ENCODE assay signal across 17 cellular contexts in genomic region chr16:68259007-68259406, GRCh38. TPM values are rescaled to one million over a fixed set of nuclear protein-coding genes. Genes with fewer than 3 reads are reported as not detected.
DNase-seq lines count a peak whose midpoint lies in the region; ATAC-seq and TF ChIP-seq lines count a peak whose summit lies in the region.
"Had no signal": no experiment of that assay in that cellular context is flagged by ENCODE, and none has a peak within 500 bp of the region (broad histone marks: within the 10 kb centered on the region; RNA-seq: fewer than 3 reads in every experiment).

No MANE protein-coding gene starts in this region.

- H3K4me3 Mint-ChIP-seq in Caco-2 (ENCODE audit: unreplicated experiment) = no peak overlapping the region
- H3K4me3 Mint-ChIP-seq: CD8-positive, alpha-beta T cell; stimulated activated effector memory CD8-positive, alpha-beta T cell treated with anti-CD3 and anti-CD28 coated beads, Interleukin-12 subunit alpha, Interleukin-12 subunit beta, amount 100 ng/mL, for 72 hours; T-cell had no signal

- H3K4me3 ChIP-seq in Caco-2 (ENCODE audit: low read depth, low read length) (no peak overlapping the region), ascending aorta (no peak overlapping the region), psoas muscle (no peak overlapping the region), mucosa of descending colon (no peak overlapping the region), SJCRH30 (no peak overlapping the region)

- H3K36me3 ChIP-seq in Caco-2 (ENCODE audit: control insufficient read depth, insufficient read depth, low read length) = no peaks in the 10 kb centered on the region
- peaks cover 43 to 44% of the 10 kb centered on the region in 2 donors for H3K36me3 ChIP-seq in ascending aorta
- H3K36me3 ChIP-seq in psoas muscle (ENCODE audit: insufficient read depth in 1 of 2, low read depth in 1 of 2) = peaks cover 8 to 51% of the 10 kb centered on the region in 2 donors
- H3K36me3 ChIP-seq in mucosa of descending colon (ENCODE audit: low read depth) = no peaks in the 10 kb centered on the region
- no peaks in the 10 kb centered on the region for H3K36me3 ChIP-seq in SJCRH30

- no peaks in the 10 kb centered on the region for H3K9me3 Mint-ChIP-seq in Caco-2 (ENCODE audit: unreplicated experiment)
- H3K9me3 Mint-ChIP-seq: CD8-positive, alpha-beta T cell; HFFc6; stimulated activated effector memory CD8-positive, alpha-beta T cell treated with anti-CD3 and anti-CD28 coated beads, Interleukin-12 subunit alpha, Interleukin-12 subunit beta, amount 100 ng/mL, for 72 hours; T-cell had no signal

- peak overlapping the region; percentile 58 for H3K27ac Mint-ChIP-seq in Caco-2 (ENCODE audit: unreplicated experiment)
- H3K27ac Mint-ChIP-seq: CD8-positive, alpha-beta T cell; stimulated activated effector memory CD8-positive, alpha-beta T cell treated with anti-CD3 and anti-CD28 coated beads, Interleukin-12 subunit alpha, Interleukin-12 subunit beta, amount 100 ng/mL, for 72 hours had no signal

- no peaks in the 10 kb centered on the region for H3K9me3 ChIP-seq in Caco-2
- no peaks in the 10 kb centered on the region for H3K9me3 ChIP-seq in ascending aorta
- no peaks in the 10 kb centered on the region for H3K9me3 ChIP-seq in psoas muscle
- H3K9me3 ChIP-seq in mucosa of descending colon = no peaks in the 10 kb centered on the region
- no peaks in the 10 kb centered on the region for H3K9me3 ChIP-seq in SJCRH30 (replicated peaks)

- H3K27ac ChIP-seq in ascending aorta (peak overlapping the region; percentile 85 to 91), psoas muscle (peak overlapping the region; percentile 99), SJCRH30 (no peak overlapping the region)

- H3K27me3 ChIP-seq in Caco-2 (replicated peaks; ENCODE audit: control insufficient read depth, insufficient read depth, low read length) = no peaks in the 10 kb centered on the region
- H3K27me3 ChIP-seq in ascending aorta = no peaks in the 10 kb centered on the region
- H3K27me3 ChIP-seq in psoas muscle (ENCODE audit: insufficient read depth in 3 of 3, low read length in 2 of 3) = no peaks in the 10 kb centered on the region
- H3K27me3 ChIP-seq in SJCRH30 = no peaks in the 10 kb centered on the region

- intact Hi-C loops in Caco-2 (cut with micrococcal nuclease; ENCODE audit: unreplicated experiment) (no loop called here), ascending aorta (cut with DNase I) (loop anchor here (2.0 kb wide), 1 partner anchor 22 kb away; the partner anchor contains the start of gene ESRP2), psoas muscle (cut with DNase I) (no loop called here), mucosa of descending colon (cut with DNase I, micrococcal nuclease) (no loop called here)

- 47 to 79% (median 72%) methylated on average over 13 of the region's 13 CpGs for WGBS in psoas muscle, 3 donors

- DNase-seq in Caco-2 (no peak), ascending aorta (ENCODE audit: low spot score in 2 of 2) (no peak), psoas muscle (no peak), mucosa of descending colon (no peak), SJCRH30 (no peak), GF-D8 (lab: John Stamatoyannopoulos, UW) (no peak)
- DNase-seq: ACHN; activated CD4-positive, alpha-beta T cell treated with anti-CD3 and anti-CD28 coated beads, Interleukin-2, amount 50 U/mL, for 1 hour; CD8-positive, alpha-beta T cell; cortex of kidney; HFFc6; NCI-H1092; NCI-H2081; NCI-H446 treated with DMSO at 0.1 percent for 48 hours; T-cell had no signal

- H3K36me3 Mint-ChIP-seq in Caco-2 (ENCODE audit: insufficient read depth, unreplicated experiment) = peaks cover 40% of the 10 kb centered on the region

- H3K4me1 ChIP-seq in Caco-2 (peaks cover 29% of the 10 kb centered on the region), ascending aorta (peaks cover 5 to 23% of the 10 kb centered on the region in 2 donors), psoas muscle (peaks cover 59% of the 10 kb centered on the region), mucosa of descending colon (ENCODE audit: low read depth) (peaks cover 21% of the 10 kb centered on the region), SJCRH30 (no peaks in the 10 kb centered on the region)

- no TSS peak for BruUV-seq in Caco-2 (replicated peaks; lab: Mats Ljungman, UMichigan)

- POLR2A ChIA-PET in Caco-2 (lab: Charles Lee) = interaction anchor here (0.6 kb wide), 1 partner anchor 126 kb away, joined by 9 read pairs; no protein-coding TSS in a partner anchor

- H3K4me1 Mint-ChIP-seq in Caco-2 (ENCODE audit: low read depth, unreplicated experiment) = peaks cover 35% of the 10 kb centered on the region

- no peaks in the 10 kb centered on the region for H3K27me3 Mint-ChIP-seq in Caco-2 (ENCODE audit: insufficient read depth, unreplicated experiment)
- H3K27me3 Mint-ChIP-seq: T-cell had no signal

- TF ChIP-seq CTCF in Caco-2 (IDR thresholded peaks at IDR 0.05; ENCODE audit: insufficient read depth in 1 of 2, low read depth in 1 of 2, low read length in 1 of 2, severe bottlenecking in 1 of 2, unreplicated experiment in 1 of 2) (no peak), ascending aorta (IDR thresholded peaks at IDR 0.05) (no peak), psoas muscle (IDR thresholded peaks at IDR 0.05) (no peak), mucosa of descending colon (IDR thresholded peaks at IDR 0.05) (no peak)

- CTCF ChIA-PET in Caco-2 (lab: Charles Lee) = interaction anchor here (0.6 to 2.6 kb wide), 2 partner anchors 70 to 211 kb away, joined by 5 to 15 read pairs; no protein-coding TSS in a partner anchor

- ATAC-seq in psoas muscle (peak in 3 of 4 donors; percentile 26 to 51 (median 26)), mucosa of descending colon (no peak)
- ATAC-seq: CD8-positive, alpha-beta T cell; stimulated activated effector memory CD8-positive, alpha-beta T cell treated with anti-CD3 and anti-CD28 coated beads, Interleukin-12 subunit alpha, Interleukin-12 subunit beta, amount 100 ng/mL, for 72 hours; T-cell had no signal

RNA-seq across cellular contexts. Expression of gene SLC7A6, which starts 5.3 kb away (rescaled TPM):
- total RNA-seq in Caco-2 (2022) = 236 and 267 TPM in 2 replicates
- total RNA-seq in ascending aorta = 27.7 TPM
- 100 to 1,000 TPM in 1 of 4 donors, 10 to 100 TPM in 3; 25.6 to 217 (median 70.5) TPM for total RNA-seq in psoas muscle
- 10 to 100 TPM in 2 of 3 donors, 1 to 10 TPM in 1; 9.2 to 55.2 (median 36.4) TPM for polyA plus RNA-seq in psoas muscle
- total RNA-seq in mucosa of descending colon = 10 to 100 TPM; 35.0 to 41.4 (median 37.2) TPM
- 17.4 TPM in 2 replicates for total RNA-seq in SJCRH30 (2014; rRNA removed; shearing (Covaris generic))

RNA-seq across cellular contexts. Expression of gene PLA2G15, which starts 13.8 kb away (rescaled TPM):
- total RNA-seq in Caco-2 (2022) (33.2 and 33.4 TPM in 2 replicates), ascending aorta (21.9 TPM), psoas muscle (10 to 100 TPM; 28.0 to 65.0 (median 31.0) TPM), mucosa of descending colon (10 to 100 TPM; 13.2 to 14.2 (median 13.5) TPM)
- polyA plus RNA-seq in psoas muscle = 10 to 100 TPM; 13.0 to 31.7 (median 22.6) TPM
- total RNA-seq in SJCRH30 (2014; rRNA removed; shearing (Covaris generic)) = 7.4 and 9.0 TPM in 2 replicates

RNA-seq across cellular contexts. Expression of gene ESRP2, which starts 23.1 kb away (rescaled TPM):
- total RNA-seq in Caco-2 (2022) = 109 and 110 TPM in 2 replicates
- not detected for total RNA-seq in ascending aorta
- not detected for total RNA-seq in psoas muscle
- under 1 TPM; 0.03 to 0.08 (median 0.05) TPM for polyA plus RNA-seq in psoas muscle
- total RNA-seq in mucosa of descending colon = 100 to 1,000 TPM in 1 of 3 donors, 10 to 100 TPM in 2; 46.6 to 125 (median 94.5) TPM
- 0.24 TPM in 1 of 2 replicates, not detected in the other for total RNA-seq in SJCRH30 (2014; rRNA removed; shearing (Covaris generic))
- total RNA-seq: CD8-positive, alpha-beta T cell had no signal
- polyA plus RNA-seq: neural cell had no signal

RNA-seq across cellular contexts. Expression of gene SLC7A6OS, which starts 51.7 kb away (rescaled TPM):
- total RNA-seq in Caco-2 (2022) (34.0 and 34.2 TPM in 2 replicates), ascending aorta (14.4 TPM), psoas muscle (10 to 100 TPM in 2 of 4 donors, 1 to 10 TPM in 2; 7.9 to 12.6 (median 9.9) TPM), mucosa of descending colon (10 to 100 TPM; 16.2 to 22.0 (median 18.4) TPM)
- 10 to 100 TPM in 1 of 3 donors, 1 to 10 TPM in 2; 5.8 to 16.3 (median 9.5) TPM for polyA plus RNA-seq in psoas muscle
- 7.9 and 11.5 TPM in 2 replicates for total RNA-seq in SJCRH30 (2014; rRNA removed; shearing (Covaris generic))

RNA-seq across cellular contexts. Expression of gene PRMT7, which starts 51.8 kb away (rescaled TPM):
- total RNA-seq in Caco-2 (2022) = 156 and 166 TPM in 2 replicates
- 25.1 TPM for total RNA-seq in ascending aorta
- 10 to 100 TPM; 19.9 to 31.4 (median 26.6) TPM for total RNA-seq in psoas muscle
- polyA plus RNA-seq in psoas muscle = 10 to 100 TPM; 18.9 to 45.1 (median 20.4) TPM
- 10 to 100 TPM; 31.0 to 42.2 (median 41.0) TPM for total RNA-seq in mucosa of descending colon
- total RNA-seq in SJCRH30 (2014; rRNA removed; shearing (Covaris generic)) = 34.7 and 39.5 TPM in 2 replicates

Comparison
In these comparisons a context has a peak if more than half of its experiments do, and no peak if none do; other contexts are left out.
1. RNA of gene ESRP2, which starts 23.1 kb away (total RNA-seq): 109 to 110 TPM in Caco-2 and 46.6 to 125 TPM in mucosa of descending colon; 0.24 TPM in SJCRH30, not detected in psoas muscle and not detected in ascending aorta (single experiment); every median in the first group is over 10 times any median in the second.